In genomic region chr1:101451888-101452287, GRCh38 we compare ENCODE assay signal across 1 cellular context.
TF ChIP-seq lines count a peak whose summit lies in the region.

No MANE protein-coding gene starts in this region.

TF ChIP-seq in GM12878, 131 proteins besides CTCF, POLR2A, EP300 and RAD21 (continued from another document):
- TF ChIP-seq CHD2 (IDR thresholded peaks at IDR 0.05; ENCODE audit: borderline replicate concordance, low read depth, low read length), result no peak
- peak; percentile 47; the same call in 1 of the 2 replicates for TF ChIP-seq NFIC (IDR thresholded peaks at IDR 0.05; ENCODE audit: low read depth, low read length)
- peak; percentile 50; the same call in 1 of the 2 replicates for TF ChIP-seq ZBED1 (IDR thresholded peaks at IDR 0.05; ENCODE audit: borderline replicate concordance)
- TF ChIP-seq RUNX3 (IDR thresholded peaks at IDR 0.05; ENCODE audit: low read length), result peak; percentile 59
- TF ChIP-seq HDAC6 (IDR thresholded peaks at IDR 0.05; ENCODE audit: unreplicated experiment), result no peak
- TF ChIP-seq RAD51 (IDR thresholded peaks at IDR 0.05), result no peak
- peak; percentile 98 for TF ChIP-seq ZNF592 (IDR thresholded peaks at IDR 0.05)
- peak; percentile 62 for TF ChIP-seq ATF2 (IDR thresholded peaks at IDR 0.05; ENCODE audit: low read length)
- 0 out of 2 replicates have a peak, but pooled peaks have one; percentile 20 for TF ChIP-seq MTA3 (IDR thresholded peaks at IDR 0.05; ENCODE audit: borderline replicate concordance, low read length)
- 0 out of 2 replicates have a peak, but pooled peaks have one; percentile 29 for TF ChIP-seq MEF2A (IDR thresholded peaks at IDR 0.05; ENCODE audit: insufficient read depth, low read depth, low read length)
- peak; percentile 79; the same call in 1 of the 2 replicates for TF ChIP-seq ZBTB4 (CRISPR knock-in tag; IDR thresholded peaks at IDR 0.05)
- TF ChIP-seq ZNF687 (IDR thresholded peaks at IDR 0.05), result peak; percentile 98
- no peak for TF ChIP-seq REST (IDR thresholded peaks at IDR 0.05; ENCODE audit: low read depth, low read length)
- TF ChIP-seq FOXK2 (IDR thresholded peaks at IDR 0.05), result no peak
- no peak for TF ChIP-seq FOS (IDR thresholded peaks at IDR 0.05; ENCODE audit: borderline replicate concordance, extremely low read depth, insufficient read length)
- TF ChIP-seq ZNF24 (IDR thresholded peaks at IDR 0.05), result no peak
- no peak for TF ChIP-seq E4F1 (IDR thresholded peaks at IDR 0.05; ENCODE audit: borderline replicate concordance, partially characterized antibody)
- no peak for TF ChIP-seq ASH2L (IDR thresholded peaks at IDR 0.05; ENCODE audit: borderline replicate concordance, low read depth)
